Comparison of ENCODE assay signal across 8 cellular contexts in genomic region chr19:3618144-3618810, GRCh38. TPM values are rescaled to one million over a fixed set of nuclear protein-coding genes. Genes with fewer than 3 reads are reported as not detected.
DNase-seq lines count a peak whose midpoint lies in the region; ATAC-seq and TF ChIP-seq lines count a peak whose summit lies in the region.

No MANE protein-coding gene starts in this region.

- 41 to 45% methylated on average over 29 to 31 of the region's 31 CpGs for WGBS in aorta, 2 donors

- H3K9me3 ChIP-seq in Loucy (ENCODE audit: insufficient read depth, low read depth, low read length) = no peaks in the 10 kb centered on the region
- H3K9me3 ChIP-seq in osteoblast (ENCODE audit: low read depth, low read length) = no peaks in the 10 kb centered on the region
- H3K9me3 ChIP-seq in aorta (ENCODE audit: control insufficient read depth, low read length) = no peaks in the 10 kb centered on the region

- TF ChIP-seq CTCF in Loucy (conservative IDR thresholded peaks at IDR 0.05; ENCODE audit: low read length) (peak; percentile 85), osteoblast (IDR thresholded peaks at IDR 0.05; ENCODE audit: extremely low read depth, low read depth, low read length) (peak; percentile 76)

- intact Hi-C loops in aorta (cut with DNase I) = loop anchor here (2.0 to 10.0 kb wide), 3 partner anchors 31 to 313 kb away; no protein-coding TSS in a partner anchor

- H3K9ac ChIP-seq in Loucy (ENCODE audit: low read depth, low read length, poor library complexity, severe bottlenecking) = no peak overlapping the region

- H2AFZ ChIP-seq in Loucy (ENCODE audit: low read length) (no peak overlapping the region), osteoblast (ENCODE audit: low read length) (no peak overlapping the region)

- no peaks in the 10 kb centered on the region for H3F3A ChIP-seq in Loucy (ENCODE audit: low read depth)

- peaks cover 12% of the 10 kb centered on the region for H3K4me1 Mint-ChIP-seq in activated T-cell treated with anti-CD3 and anti-CD28 coated beads, Interleukin-2, amount 50 U/mL, for 4 hours (ENCODE audit: low read depth)

- no peaks in the 10 kb centered on the region for H3K9me2 ChIP-seq in Loucy (replicated peaks; ENCODE audit: low read depth, low read length)

- H3K4me3 Mint-ChIP-seq in activated T-cell treated with anti-CD3 and anti-CD28 coated beads, Interleukin-2, amount 50 U/mL, for 4 hours = no peak overlapping the region

- H3K27me3 ChIP-seq in Loucy (ENCODE audit: insufficient read depth, low read length, poor library complexity, severe bottlenecking) (no peaks in the 10 kb centered on the region), osteoblast (ENCODE audit: insufficient read depth, low read length) (no peaks in the 10 kb centered on the region), aorta (ENCODE audit: control insufficient read depth in 1 of 2, insufficient read depth in 2 of 2, low read length in 1 of 2) (no peaks in the 10 kb centered on the region)

- H3K9me3 Mint-ChIP-seq in activated T-cell treated with anti-CD3 and anti-CD28 coated beads, Interleukin-2, amount 50 U/mL, for 4 hours = no peaks in the 10 kb centered on the region

- H3K4me1 ChIP-seq in Loucy (ENCODE audit: insufficient read depth, low read length, poor library complexity, severe bottlenecking) = no peaks in the 10 kb centered on the region
- H3K4me1 ChIP-seq in osteoblast (ENCODE audit: insufficient read depth, low read length) = no peaks in the 10 kb centered on the region
- no peaks in the 10 kb centered on the region for H3K4me1 ChIP-seq in aorta (ENCODE audit: control insufficient read depth in 1 of 2, insufficient read depth in 2 of 2, low read length in 2 of 2)

- no peaks in the 10 kb centered on the region for H3K79me2 ChIP-seq in Loucy (ENCODE audit: insufficient read depth, low read length)
- H3K79me2 ChIP-seq in osteoblast (ENCODE audit: insufficient read depth, low read length) = no peaks in the 10 kb centered on the region

- H3K4me2 ChIP-seq in Loucy (ENCODE audit: low read depth, low read length, poor library complexity, severe bottlenecking) = no peak overlapping the region
- H3K4me2 ChIP-seq in osteoblast (ENCODE audit: insufficient read depth, low read length) = peak overlapping the region; percentile 48

- H3K4me3 ChIP-seq in Loucy (ENCODE audit: low read length, poor library complexity, severe bottlenecking) (no peak overlapping the region), osteoblast (ENCODE audit: insufficient read depth, low read length) (no peak overlapping the region), aorta (ENCODE audit: low read length in 2 of 2) (no peak overlapping the region)

- H4K20me1 ChIP-seq in Loucy (ENCODE audit: insufficient read depth, low read length, poor library complexity, severe bottlenecking) = no peaks in the 10 kb centered on the region
- H4K20me1 ChIP-seq in osteoblast (ENCODE audit: insufficient read depth, low read length) = peaks cover 7% of the 10 kb centered on the region

- H3K27me3 Mint-ChIP-seq in activated T-cell treated with anti-CD3 and anti-CD28 coated beads, Interleukin-2, amount 50 U/mL, for 4 hours (ENCODE audit: low read depth) = no peaks in the 10 kb centered on the region

- DNase-seq in Daoy (ENCODE audit: low read depth) = peak; percentile 65
- peak; percentile 54 for DNase-seq in activated T-cell treated with anti-CD3 and anti-CD28 coated beads, Interleukin-2, amount 50 U/mL, for 4 hours
- DNase-seq in fibroblast of peridontal ligament (ENCODE audit: extremely low read depth) = peak; percentile 49
- DNase-seq in osteoblast (ENCODE audit: insufficient read length, low spot score, missing footprints) = peak; percentile 99
- DNase-seq in aorta = peak; percentile 86 to 95
- no peak for DNase-seq in Kasumi-1 (lab: John Stamatoyannopoulos, UW)

- H3K36me3 ChIP-seq in Loucy (ENCODE audit: insufficient read depth, low read length) = no peaks in the 10 kb centered on the region; the same call in 1 of the 2 replicates
- peaks cover 5% of the 10 kb centered on the region for H3K36me3 ChIP-seq in osteoblast (ENCODE audit: insufficient read depth, low read length)
- no peaks in the 10 kb centered on the region for H3K36me3 ChIP-seq in aorta (ENCODE audit: control insufficient read depth in 1 of 2, insufficient read depth in 2 of 2, low read length in 1 of 2)

- H3K27ac ChIP-seq in osteoblast (ENCODE audit: low read depth, low read length) = no peak overlapping the region
- H3K27ac ChIP-seq in aorta (ENCODE audit: low read depth in 1 of 2, low read length in 2 of 2) = no peak overlapping the region

- peaks cover 12% of the 10 kb centered on the region for H3K36me3 Mint-ChIP-seq in activated T-cell treated with anti-CD3 and anti-CD28 coated beads, Interleukin-2, amount 50 U/mL, for 4 hours (ENCODE audit: insufficient read depth)

- ATAC-seq in activated T-cell treated with anti-CD3 and anti-CD28 coated beads, Interleukin-2, amount 50 U/mL, for 4 hours = peak; percentile 70 to 71
- ATAC-seq in aorta (ENCODE audit: low FRiP score) = peak; percentile 88
- ATAC-seq in GM21723 (IDR thresholded peaks at IDR 0.05; ENCODE audit: unreplicated experiment) = no peak

RNA-seq across cellular contexts. Expression of gene CACTIN, which starts 8.3 kb away (rescaled TPM):
- total RNA-seq in Daoy (2014; rRNA removed; shearing (Covaris generic)) = 29.9 and 52.6 TPM in 2 replicates
- 10 to 100 TPM; 51.5 to 53.8 (median 52.6) TPM for total RNA-seq in activated T-cell treated with anti-CD3 and anti-CD28 coated beads, Interleukin-2, amount 50 U/mL, for 4 hours
- total RNA-seq in osteoblast = 17.4 and 19.9 TPM in 2 replicates
- total RNA-seq in aorta = 10 to 100 TPM; 16.4 to 19.3 TPM
- 10 to 100 TPM in 1 of 2 donors, 1 to 10 TPM in 1; 4.5 to 18.2 TPM for polyA plus RNA-seq in aorta

RNA-seq across cellular contexts. Expression of gene TBXA2R, which starts 11.6 kb away (rescaled TPM):
- total RNA-seq in Daoy (2014; rRNA removed; shearing (Covaris generic)) = 0.39 TPM in 1 of 2 replicates, not detected in the other
- total RNA-seq in activated T-cell treated with anti-CD3 and anti-CD28 coated beads, Interleukin-2, amount 50 U/mL, for 4 hours = under 1 TPM; 0.49 to 0.76 (median 0.66) TPM
- total RNA-seq in osteoblast (1.4 and 1.5 TPM in 2 replicates), aorta (10 to 100 TPM; 36.0 to 40.5 TPM)
- polyA plus RNA-seq in aorta = 10 to 100 TPM in 1 of 2 donors, 1 to 10 TPM in 1; 9.6 to 30.9 TPM

RNA-seq across cellular contexts. Expression of gene GIPC3, which starts 33.0 kb away (rescaled TPM):
- not detected in 2 replicates for total RNA-seq in Daoy (2014; rRNA removed; shearing (Covaris generic))
- total RNA-seq in activated T-cell treated with anti-CD3 and anti-CD28 coated beads, Interleukin-2, amount 50 U/mL, for 4 hours = under 1 TPM; 0.23 to 0.40 (median 0.27) TPM
- total RNA-seq in osteoblast (under 0.01 TPM in 1 of 2 replicates, not detected in the other), aorta (1 to 10 TPM; 2.6 to 5.0 TPM)
- polyA plus RNA-seq in aorta = 1 to 10 TPM in 1 of 2 donors, under 1 TPM in 1; 0.50 to 1.3 TPM

RNA-seq across cellular contexts. Expression of gene HMG20B, which starts 45.5 kb away (rescaled TPM):
- total RNA-seq in Daoy (2014; rRNA removed; shearing (Covaris generic)) = 79.9 TPM in 2 replicates
- total RNA-seq in activated T-cell treated with anti-CD3 and anti-CD28 coated beads, Interleukin-2, amount 50 U/mL, for 4 hours = 10 to 100 TPM; 56.3 to 60.9 (median 59.3) TPM
- total RNA-seq in osteoblast (57.2 and 65.9 TPM in 2 replicates), aorta (10 to 100 TPM; 66.3 to 67.8 TPM)
- 100 to 1,000 TPM in 1 of 2 donors, 10 to 100 TPM in 1; 67.7 to 175 TPM for polyA plus RNA-seq in aorta

Comparison
In these comparisons a context has a peak if more than half of its experiments do, and no peak if none do; other contexts are left out.
1. DNase-seq: peak in Daoy (single experiment), activated T-cell treated with anti-CD3 and anti-CD28 coated beads, Interleukin-2, amount 50 U/mL, for 4 hours (single experiment), fibroblast of peridontal ligament (single experiment), osteoblast (single experiment) and aorta (2 of 2); none in Kasumi-1 (0 of 2).
2. RNA of gene TBXA2R, which starts 11.6 kb away (total RNA-seq): 36.0 to 40.5 TPM in aorta; 1.4 to 1.5 TPM in osteoblast, 0.49 to 0.76 TPM in activated T-cell treated with anti-CD3 and anti-CD28 coated beads, Interleukin-2, amount 50 U/mL, for 4 hours and 0.39 TPM in Daoy; every median in the first group is over 10 times any median in the second.